Comparison of ENCODE assay signal across 33 cellular contexts in the genomic region with DNA sequence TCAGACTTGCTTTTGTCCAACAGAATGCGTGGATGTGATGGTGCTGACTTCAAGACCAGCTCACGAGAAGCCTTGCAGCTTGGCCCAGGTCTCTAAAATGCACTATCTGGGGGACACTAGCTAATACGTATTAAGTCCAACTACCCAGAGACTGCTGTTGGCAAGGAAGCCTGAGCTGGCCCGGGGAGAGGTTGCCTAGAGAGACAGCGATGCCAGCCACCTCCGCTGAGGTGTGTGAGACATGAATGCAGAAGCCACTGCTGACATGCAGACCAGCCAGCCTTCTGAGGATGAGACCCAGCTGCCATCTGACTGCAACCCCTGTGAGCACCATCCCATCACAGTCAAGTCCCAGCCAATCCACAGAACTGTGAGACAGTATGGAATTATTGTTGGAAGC.
"Had no signal": no experiment of that assay in that cellular context is flagged by ENCODE, and none has a peak within 500 bp of the region (broad histone marks: within the 10 kb centered on the region; RNA-seq: fewer than 3 reads in every experiment).

No MANE protein-coding gene starts in this region.

- H3K4me1 Mint-ChIP-seq: activated CD8-positive, alpha-beta memory T cell treated with anti-CD3 and anti-CD28 coated beads, Interleukin-2, amount 10 ng/mL, durations not matched to agents 7 days and 5 days had no signal

- H3K9me3 Mint-ChIP-seq: activated CD4-positive, alpha-beta memory T cell treated with anti-CD3 and anti-CD28 coated beads, Interleukin-2, amount 10 ng/mL, durations not matched to agents 7 days and 5 days; activated naive CD4-positive, alpha-beta T cell treated with anti-CD3 and anti-CD28 coated beads for 36 hours; activated naive CD4-positive, alpha-beta T cell treated with anti-CD3 and anti-CD28 coated beads, Interleukin-2, amount 50 U/mL, for 72 hours; activated T-helper 1 cell treated with anti-CD3 and anti-CD28 coated beads, Interleukin-12 subunit alpha, Interleukin-12 subunit beta, Interleukin-2, Interleukin-4 antibody, amounts not matched to agents 30 ng/mL and 10 ng/mL and 1 ng/mL, durations not matched to agents 14 hours and 24 hours and 36 hours had no signal

- H3K27me3 Mint-ChIP-seq: activated CD4-positive, alpha-beta memory T cell treated with anti-CD3 and anti-CD28 coated beads, Interleukin-2, amount 10 ng/mL, durations not matched to agents 7 days and 5 days; activated CD8-positive, alpha-beta memory T cell treated with anti-CD3 and anti-CD28 coated beads, Interleukin-2, amount 10 ng/mL, durations not matched to agents 7 days and 5 days had no signal

- H3K27ac Mint-ChIP-seq: activated CD4-positive, alpha-beta memory T cell treated with anti-CD3 and anti-CD28 coated beads, Interleukin-2, amount 10 ng/mL, durations not matched to agents 7 days and 5 days; activated CD8-positive, alpha-beta memory T cell treated with anti-CD3 and anti-CD28 coated beads, Interleukin-2, amount 10 ng/mL, durations not matched to agents 7 days and 5 days; activated naive CD4-positive, alpha-beta T cell treated with anti-CD3 and anti-CD28 coated beads for 36 hours; activated naive CD4-positive, alpha-beta T cell treated with anti-CD3 and anti-CD28 coated beads, Interleukin-2, amount 50 U/mL, for 72 hours; activated T-helper 1 cell treated with anti-CD3 and anti-CD28 coated beads, Interleukin-12 subunit alpha, Interleukin-12 subunit beta, Interleukin-2, Interleukin-4 antibody, amounts not matched to agents 30 ng/mL and 10 ng/mL and 1 ng/mL, durations not matched to agents 14 hours and 24 hours and 36 hours had no signal

- H3K4me3 Mint-ChIP-seq: activated CD4-positive, alpha-beta memory T cell treated with anti-CD3 and anti-CD28 coated beads, Interleukin-2, amount 10 ng/mL, durations not matched to agents 7 days and 5 days; activated CD8-positive, alpha-beta memory T cell treated with anti-CD3 and anti-CD28 coated beads, Interleukin-2, amount 10 ng/mL, durations not matched to agents 7 days and 5 days; activated naive CD4-positive, alpha-beta T cell treated with anti-CD3 and anti-CD28 coated beads for 36 hours; activated T-helper 1 cell treated with anti-CD3 and anti-CD28 coated beads, Interleukin-12 subunit alpha, Interleukin-12 subunit beta, Interleukin-2, Interleukin-4 antibody, amounts not matched to agents 30 ng/mL and 10 ng/mL and 1 ng/mL, durations not matched to agents 14 hours and 24 hours and 36 hours had no signal

- H3K27ac ChIP-seq: adrenal gland, body of pancreas, breast epithelium, KMS-11, Peyer's patch, SJCRH30, SK-N-MC, WERI-Rb-1 had no signal

- DNase-seq: activated CD4-positive, alpha-beta memory T cell treated with anti-CD3 and anti-CD28 coated beads, Interleukin-2, amount 10 ng/mL, durations not matched to agents 7 days and 5 days; activated CD4-positive, alpha-beta T cell treated with anti-CD3 and anti-CD28 coated beads for 1 hour; activated CD4-positive, alpha-beta T cell treated with anti-CD3 and anti-CD28 coated beads for 48 hours; activated CD4-positive, CD25-positive, alpha-beta regulatory T cell; activated CD8-positive, alpha-beta memory T cell treated with anti-CD3 and anti-CD28 coated beads for 24 hours; activated CD8-positive, alpha-beta memory T cell treated with anti-CD3 and anti-CD28 coated beads, Interleukin-2, amount 10 ng/mL, durations not matched to agents 7 days and 5 days; activated gamma-delta T cell treated with Interleukin-2 at 50 U/mL for 16 hours; activated naive CD4-positive, alpha-beta T cell treated with anti-CD3 and anti-CD28 coated beads for 36 hours; activated T-cell treated with anti-CD3 and anti-CD28 coated beads, Interleukin-2, amount 50 U/mL, for 1 hour; adrenal gland; body of pancreas; caudate nucleus; MV-4-11; NCI-H1092; NCI-H1436 treated with DMSO at 0.1 percent for 48 hours; NCI-H1694 treated with DMSO at 0.1 percent for 48 hours; NCI-H2029; NCI-H510A; NCI-H526; NCI-H748 treated with DMSO at 0.1 percent for 48 hours; NK-92 treated with Interleukin-12 subunit alpha and Interleukin-12 subunit beta, amount 100 ng/mL, for 24 hours; PC-3; Peyer's patch; RPMI8226; SHP77; SJCRH30; T1000; WERI-Rb-1 had no signal

- ATAC-seq: activated CD8-positive, alpha-beta memory T cell treated with anti-CD3 and anti-CD28 coated beads, Interleukin-2, amount 10 ng/mL, durations not matched to agents 7 days and 5 days; activated naive CD4-positive, alpha-beta T cell treated with anti-CD3 and anti-CD28 coated beads, Interleukin-2, amount 50 U/mL, for 72 hours; body of pancreas; PC-3 had no signal
